Comparison of ENCODE assay signal across 28 cellular contexts in the genomic region with DNA sequence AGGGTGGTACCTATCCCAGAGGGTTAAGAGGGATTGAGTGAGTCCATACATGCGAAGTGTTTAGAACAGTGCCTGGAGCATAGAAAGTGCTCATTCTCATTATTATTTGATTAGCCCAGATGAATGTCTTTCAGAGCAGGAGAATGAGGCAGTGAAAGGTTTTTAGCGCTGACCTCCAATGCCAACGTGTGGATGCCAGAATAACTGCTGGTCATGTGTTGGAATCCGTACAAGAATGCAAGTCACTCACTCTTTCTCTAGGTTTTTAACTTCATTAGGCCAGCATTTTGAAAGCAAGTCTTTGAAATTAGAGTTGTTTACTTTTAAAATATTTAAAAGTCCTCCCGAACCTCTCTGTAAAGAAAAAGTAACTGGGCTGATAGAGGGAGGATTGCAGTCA.
"Had no signal": no experiment of that assay in that cellular context is flagged by ENCODE, and none has a peak within 500 bp of the region (broad histone marks: within the 10 kb centered on the region; RNA-seq: fewer than 3 reads in every experiment).

No MANE protein-coding gene starts in this region.

- H3K27ac ChIP-seq: brain microvascular endothelial cell, Peyer's patch, RWPE1, WERI-Rb-1 had no signal

- H3K36me3 ChIP-seq: brain microvascular endothelial cell, Peyer's patch, WERI-Rb-1 had no signal

- H3K27me3 ChIP-seq: brain microvascular endothelial cell, Peyer's patch had no signal

- H3K4me1 ChIP-seq: Peyer's patch had no signal

- DNase-seq: activated CD4-positive, alpha-beta T cell treated with anti-CD3 and anti-CD28 coated beads, Interleukin-2, amount 10 ng/mL, durations not matched to agents 24 days and 14 days; activated CD4-positive, alpha-beta T cell treated with anti-CD3 and anti-CD28 coated beads, Interleukin-2, amount 50 U/mL, for 48 hours; activated CD4-positive, CD25-positive, alpha-beta regulatory T cell; activated CD8-positive, alpha-beta T cell treated with anti-CD3 and anti-CD28 coated beads, Interleukin-2, amount 10 ng/mL, durations not matched to agents 7 days and 5 days; activated naive CD4-positive, alpha-beta T cell treated with anti-CD3 and anti-CD28 coated beads, Interleukin-2, amount 10 ng/mL, durations not matched to agents 7 days and 5 days; activated naive CD8-positive, alpha-beta T cell treated with anti-CD3 and anti-CD28 coated beads, Interleukin-2, amount 50 U/mL, for 24 hours; activated T-cell treated with anti-CD3 and anti-CD28 coated beads, Interleukin-2, amount 50 U/mL, for 24 hours; anterior cingulate cortex; brain microvascular endothelial cell; central memory CD4-positive, alpha-beta T cell; Karpas-422; KBM-7; MM.1S; MV-4-11; NCI-H1092; NCI-H1436 treated with DMSO at 0.1 percent for 48 hours; NCI-H1694 treated with DMSO at 0.1 percent for 48 hours; NCI-H2029; NCI-H345; NCI-H748 treated with DMSO at 0.1 percent for 48 hours; NK-92 treated with Interleukin-12 subunit alpha and Interleukin-12 subunit beta, amount 100 ng/mL, for 24 hours; Peyer's patch; SIG-M5; T1000; WERI-Rb-1 had no signal

- H3K4me3 ChIP-seq: Peyer's patch had no signal

- ATAC-seq: activated CD8-positive, alpha-beta T cell treated with anti-CD3 and anti-CD28 coated beads, Interleukin-2, amount 10 ng/mL, durations not matched to agents 7 days and 5 days; activated naive CD8-positive, alpha-beta T cell treated with anti-CD3 and anti-CD28 coated beads, Interleukin-2, amount 50 U/mL, for 24 hours; PC-3; Right ventricle myocardium inferior had no signal

- H3K9me3 ChIP-seq: Peyer's patch had no signal
